8 cellular contexts compared by ENCODE assay signal in genomic region chr17:49707246-49707607, GRCh38. TPM values are rescaled to one million over a fixed set of nuclear protein-coding genes. Genes with fewer than 3 reads are reported as not detected.
DNase-seq lines count a peak whose midpoint lies in the region; ATAC-seq and TF ChIP-seq lines count a peak whose summit lies in the region.

No MANE protein-coding gene starts in this region.

- peaks cover 32% of the 10 kb centered on the region for H3K4me1 Mint-ChIP-seq in activated CD8-positive, alpha-beta T cell treated with anti-CD3 and anti-CD28 coated beads for 36 hours (ENCODE audit: low read depth)

- peaks cover 6 to 46% (median 25%) of the 10 kb centered on the region in 9 donors for H3K4me1 ChIP-seq in heart right ventricle
- peaks cover 7 to 35% (median 14%) of the 10 kb centered on the region in 3 donors for H3K4me1 ChIP-seq in gastroesophageal sphincter

- TF ChIP-seq CTCF in heart right ventricle (IDR thresholded peaks at IDR 0.05) (no peak), gastroesophageal sphincter (IDR thresholded peaks at IDR 0.05) (no peak)
- TF ChIP-seq CTCF in activated CD8-positive, alpha-beta T cell treated with anti-CD3 and anti-CD28 coated beads for 36 hours (IDR thresholded peaks at IDR 0.05), result no peak

- ATAC-seq in heart right ventricle (no peak), left ventricle myocardium superior (no peak), gastroesophageal sphincter (no peak), HG03196 (IDR thresholded peaks at IDR 0.05; ENCODE audit: unreplicated experiment) (no peak), GM21447 (IDR thresholded peaks at IDR 0.05; ENCODE audit: unreplicated experiment) (no peak)
- no peak for ATAC-seq in activated CD8-positive, alpha-beta T cell treated with anti-CD3 and anti-CD28 coated beads for 36 hours
- no peak for ATAC-seq in activated CD4-positive, CD25-positive, alpha-beta regulatory T cell treated with anti-CD3 and anti-CD28 coated beads, Interleukin-2, amount 50 U/mL, for 24 hours

- CTCF ChIA-PET in activated CD8-positive, alpha-beta T cell treated with anti-CD3 and anti-CD28 coated beads for 36 hours (lab: Charles Lee), result interaction anchor here (0.7 to 32.2 kb wide), 19 partner anchors 9 to 290 kb away, joined by 3 to 780 read pairs (median 6); partner anchors contain the start of genes FAM117A, KAT7 and NXPH3

- H3K9me3 Mint-ChIP-seq in activated CD8-positive, alpha-beta T cell treated with anti-CD3 and anti-CD28 coated beads for 36 hours, result no peaks in the 10 kb centered on the region

- H3K4me3 Mint-ChIP-seq in activated CD8-positive, alpha-beta T cell treated with anti-CD3 and anti-CD28 coated beads for 36 hours, result peak overlapping the region; percentile 92

- H3K27me3 Mint-ChIP-seq in activated CD8-positive, alpha-beta T cell treated with anti-CD3 and anti-CD28 coated beads for 36 hours, result no peaks in the 10 kb centered on the region

- no peak for TF ChIP-seq EP300 in gastroesophageal sphincter (IDR thresholded peaks at IDR 0.05)

- H3K4me3 ChIP-seq in heart right ventricle, result peak overlapping the region; percentile 75 to 99 (median 87)
- H3K4me3 ChIP-seq in gastroesophageal sphincter, result peak overlapping the region; percentile 68 to 99
- H3K4me3 ChIP-seq in skin epidermis, result peak overlapping the region; percentile 85 to 99 (median 90)

- H3K27me3 ChIP-seq in heart right ventricle, result no peaks in the 10 kb centered on the region
- H3K27me3 ChIP-seq in gastroesophageal sphincter, result no peaks in the 10 kb centered on the region

- H3K27ac ChIP-seq in heart right ventricle, result peak overlapping the region in 9 of 10 donors; percentile 91 to 97 (median 95)
- peak overlapping the region; percentile 73 to 93 (median 92) for H3K27ac ChIP-seq in gastroesophageal sphincter
- peak overlapping the region; percentile 63 to 100 (median 97) for H3K27ac ChIP-seq in skin epidermis

- TF ChIP-seq POLR2A in gastroesophageal sphincter (IDR thresholded peaks at IDR 0.05), result no peak

- WGBS in heart right ventricle, 2 donors, result 0 to 1% methylated on average over 12 of the region's 12 CpGs
- WGBS in gastroesophageal sphincter (ENCODE audit: low coverage in 1 of 2), 2 donors, result 0 to 1% methylated on average over 11 to 12 of the region's 12 CpGs

- POLR2A ChIA-PET in activated CD8-positive, alpha-beta T cell treated with anti-CD3 and anti-CD28 coated beads for 36 hours (lab: Charles Lee), result interaction anchor here (1.3 to 3.2 kb wide), 11 partner anchors 9 to 140 kb away, joined by 4 to 23 read pairs (median 8); partner anchors contain the start of genes FAM117A and KAT7

- peaks cover 25% of the 10 kb centered on the region for H3K36me3 Mint-ChIP-seq in activated CD8-positive, alpha-beta T cell treated with anti-CD3 and anti-CD28 coated beads for 36 hours (ENCODE audit: low read depth)

- peak overlapping the region; percentile 99 for H3K27ac Mint-ChIP-seq in activated CD8-positive, alpha-beta T cell treated with anti-CD3 and anti-CD28 coated beads for 36 hours

- peaks cover 0 to 65% (median 34%) of the 10 kb centered on the region in 9 donors for H3K36me3 ChIP-seq in heart right ventricle
- peaks cover 0 to 61% of the 10 kb centered on the region in 2 donors for H3K36me3 ChIP-seq in gastroesophageal sphincter

- no peaks in the 10 kb centered on the region for H3K9me3 ChIP-seq in heart right ventricle
- no peaks in the 10 kb centered on the region for H3K9me3 ChIP-seq in gastroesophageal sphincter

- intact Hi-C loops in heart right ventricle (cut with DNase I), result loop anchor here (2.0 to 10.0 kb wide), 9 partner anchors 70 to 302 kb away; partner anchors contain the start of genes DLX3 (in 6 of the 10), TAC4 (in 2 of the 10) and KAT7 (in 1 of the 10)
- intact Hi-C loops in left ventricle myocardium superior (cut with micrococcal nuclease), result loop anchor here (5.0 to 10.0 kb wide), 2 partner anchors 75 to 138 kb away; partner anchors contain the start of gene TAC4
- intact Hi-C loops in activated CD8-positive, alpha-beta T cell treated with anti-CD3 and anti-CD28 coated beads for 36 hours (cut with micrococcal nuclease), result no loop called here

- DNase-seq in heart right ventricle, result no peak
- DNase-seq in left ventricle myocardium superior, result no peak
- peak; percentile 48 for DNase-seq in activated CD8-positive, alpha-beta T cell treated with anti-CD3 and anti-CD28 coated beads for 36 hours

RNA-seq across cellular contexts. Expression of gene SLC35B1, which starts 0.5 kb away (rescaled TPM):
- total RNA-seq in heart right ventricle (10 to 100 TPM; 60.5 to 92.4 (median 69.1) TPM), left ventricle myocardium superior (61.5 TPM), gastroesophageal sphincter (10 to 100 TPM; 17.9 to 35.6 (median 19.5) TPM)
- polyA plus RNA-seq in heart right ventricle, result 100 to 1,000 TPM in 1 of 2 donors, 10 to 100 TPM in 1; 68.8 to 146 TPM
- total RNA-seq in activated CD8-positive, alpha-beta T cell treated with anti-CD3 and anti-CD28 coated beads for 36 hours, result 10 to 100 TPM; 38.6 to 46.6 TPM

RNA-seq across cellular contexts. Expression of gene SPOP, which starts 29.3 kb away (rescaled TPM):
- total RNA-seq in heart right ventricle (10 to 100 TPM; 39.8 to 79.9 (median 67.7) TPM), left ventricle myocardium superior (77.8 TPM), gastroesophageal sphincter (100 to 1,000 TPM; 159 to 268 (median 176) TPM)
- 10 to 100 TPM; 42.4 to 44.5 TPM for polyA plus RNA-seq in heart right ventricle
- total RNA-seq in activated CD8-positive, alpha-beta T cell treated with anti-CD3 and anti-CD28 coated beads for 36 hours, result 10 to 100 TPM; 61.6 to 63.5 TPM

RNA-seq across cellular contexts. Expression of gene FAM117A, which starts 56.7 kb away (rescaled TPM):
- total RNA-seq in heart right ventricle (10 to 100 TPM in 6 of 10 donors, 1 to 10 TPM in 4; 4.0 to 14.0 (median 10.5) TPM), left ventricle myocardium superior (11.2 TPM), gastroesophageal sphincter (10 to 100 TPM; 12.4 to 39.5 (median 19.8) TPM)
- 1 to 10 TPM; 6.1 to 7.6 TPM for polyA plus RNA-seq in heart right ventricle
- total RNA-seq in activated CD8-positive, alpha-beta T cell treated with anti-CD3 and anti-CD28 coated beads for 36 hours, result 10 to 100 TPM; 19.7 to 23.0 TPM
